Comparison of ENCODE assay signal across 12 cellular contexts in the genomic region with DNA sequence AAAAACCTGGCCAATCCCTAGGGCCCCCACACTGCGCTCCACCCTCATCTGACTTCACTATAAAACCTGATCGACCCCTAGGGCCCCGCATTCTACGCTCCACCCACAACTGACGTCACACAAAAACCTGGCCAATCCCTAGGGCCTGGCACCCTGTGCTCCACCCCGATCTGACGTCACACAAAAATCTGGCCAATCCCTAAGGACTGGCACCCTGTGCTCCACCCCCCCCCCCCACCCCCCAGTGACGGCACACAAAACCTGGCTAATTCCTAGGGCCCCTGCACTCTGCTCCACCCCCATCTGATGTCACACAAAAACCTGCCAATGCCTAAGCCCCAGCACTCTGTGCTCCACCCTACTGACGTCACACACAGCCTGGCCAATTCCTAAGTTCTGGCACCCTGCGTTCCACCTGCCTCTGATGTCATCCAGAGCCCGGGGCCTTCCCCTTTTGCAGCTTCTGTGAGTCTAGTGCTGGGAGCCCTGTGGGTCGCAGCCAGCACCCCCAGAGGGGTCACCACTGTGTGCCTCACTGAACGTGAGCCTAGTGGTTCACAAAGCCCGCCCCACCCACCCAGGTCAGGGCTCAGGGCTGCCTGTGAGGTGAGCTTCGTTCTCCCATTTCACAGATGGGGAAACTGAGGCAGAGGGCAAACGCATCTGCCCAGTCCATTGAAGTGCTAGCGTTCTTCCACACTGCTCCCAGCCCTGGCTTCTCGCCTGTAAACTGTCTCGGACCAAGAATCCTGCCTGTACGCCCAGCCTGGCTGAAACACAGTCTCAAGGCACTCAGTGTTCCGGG. TPM values are rescaled to one million over a fixed set of nuclear protein-coding genes. Genes with fewer than 3 reads are reported as not detected.
DNase-seq lines count a peak whose midpoint lies in the region; ATAC-seq and TF ChIP-seq lines count a peak whose summit lies in the region.
"Had no signal": no experiment of that assay in that cellular context is flagged by ENCODE, and none has a peak within 500 bp of the region (broad histone marks: within the 10 kb centered on the region; RNA-seq: fewer than 3 reads in every experiment).

No MANE protein-coding gene starts in this region.

- TF ChIP-seq POLR2A in vagina (IDR thresholded peaks at IDR 0.05), result no peak

- H3K9ac ChIP-seq in BLaER1, result no peak overlapping the region

- peaks cover 4% of the 10 kb centered on the region for H3K36me3 Mint-ChIP-seq in effector memory CD8-positive, alpha-beta T cell (ENCODE audit: insufficient read depth)

- no peaks in the 10 kb centered on the region for H3K36me3 ChIP-seq in BLaER1
- no peaks in the 10 kb centered on the region for H3K36me3 ChIP-seq in vagina
- H3K36me3 ChIP-seq: cardiac muscle cell, sigmoid colon had no signal

- peak overlapping the region; percentile 69 for H3K4me2 ChIP-seq in BLaER1

- H3K4me3 ChIP-seq in BLaER1, result no peak overlapping the region
- H3K4me3 ChIP-seq in vagina, result no peak overlapping the region
- H3K4me3 ChIP-seq: cardiac muscle cell, sigmoid colon had no signal

- H3K9me3 Mint-ChIP-seq in effector memory CD8-positive, alpha-beta T cell, result no peaks in the 10 kb centered on the region

- DNase-seq in Daoy (ENCODE audit: low read depth) (peak; percentile 66), NCI-H774 (lab: John Stamatoyannopoulos, UW) (peak; percentile 70), dedifferentiated amniotic fluid mesenchymal stem cell (ENCODE audit: extremely low spot score) (no peak), vagina (ENCODE audit: extremely low spot score in 2 of 2) (no peak)
- no peak for DNase-seq in effector memory CD8-positive, alpha-beta T cell
- DNase-seq in stimulated activated naive CD4-positive, alpha-beta T cell (lab: John Stamatoyannopoulos, UW), result no peak
- DNase-seq: left cardiac atrium, NCI-H1694, sigmoid colon had no signal

- H3K4me1 Mint-ChIP-seq in effector memory CD8-positive, alpha-beta T cell (ENCODE audit: low read depth in 2 of 2), result peaks cover 16 to 24% of the 10 kb centered on the region in 2 donors

- TF ChIP-seq CTCF in vagina (IDR thresholded peaks at IDR 0.05), result no peak

- intact Hi-C loops in vagina (cut with DNase I), result no loop called here

- H4K20me1 ChIP-seq in BLaER1, result no peaks in the 10 kb centered on the region

- H3K27me3 Mint-ChIP-seq in effector memory CD8-positive, alpha-beta T cell, result peaks cover 11 to 12% of the 10 kb centered on the region in 2 donors

- H3K9me3 ChIP-seq in BLaER1, result no peaks in the 10 kb centered on the region
- H3K9me3 ChIP-seq in vagina, result no peaks in the 10 kb centered on the region
- H3K9me3 ChIP-seq: sigmoid colon had no signal

- peak overlapping the region; percentile 45 to 64 for H3K4me3 Mint-ChIP-seq in effector memory CD8-positive, alpha-beta T cell

- H3K4me1 ChIP-seq in BLaER1, result peaks cover 36% of the 10 kb centered on the region
- H3K4me1 ChIP-seq in vagina, result no peaks in the 10 kb centered on the region
- H3K4me1 ChIP-seq: sigmoid colon had no signal

- peak overlapping the region in 1 of 2 donors; percentile 46 for H3K27ac Mint-ChIP-seq in effector memory CD8-positive, alpha-beta T cell

- H3K27me3 ChIP-seq in BLaER1 (peaks cover 6% of the 10 kb centered on the region; the same call in 1 of the 2 replicates), vagina (no peaks in the 10 kb centered on the region)

- no peak for ATAC-seq in effector memory CD8-positive, alpha-beta T cell (replicated peaks)
- no peak for ATAC-seq in GM19023 (IDR thresholded peaks at IDR 0.05; ENCODE audit: unreplicated experiment)
- ATAC-seq: left cardiac atrium had no signal

- H3K27ac ChIP-seq in BLaER1, result no peak overlapping the region
- no peak overlapping the region for H3K27ac ChIP-seq in vagina
- H3K27ac ChIP-seq: cardiac muscle cell, sigmoid colon had no signal

RNA-seq across cellular contexts. Expression of a gene that starts 40.6 kb away (rescaled TPM):
- total RNA-seq in Daoy (2014; rRNA removed; shearing (Covaris generic)), result 15.1 and 19.0 TPM in 2 replicates
- 15.7 TPM for total RNA-seq in vagina

Comparison
In these comparisons a context has a peak if more than half of its experiments do, and no peak if none do; other contexts are left out.
1. DNase-seq: peak in Daoy (single experiment) and NCI-H774 (single experiment); none in effector memory CD8-positive, alpha-beta T cell (0 of 3), stimulated activated naive CD4-positive, alpha-beta T cell (0 of 6), dedifferentiated amniotic fluid mesenchymal stem cell (single experiment) and vagina (0 of 2).